In genomic region chr16:81483064-81483969, GRCh38 we compare ENCODE assay signal across 1 cellular context.
TF ChIP-seq lines count a peak whose summit lies in the region.

No MANE protein-coding gene starts in this region.

TF ChIP-seq in K562, 482 proteins besides CTCF, POLR2A, EP300 and RAD21 (continued from another document):
- TF ChIP-seq BCLAF1 (IDR thresholded peaks at IDR 0.05; ENCODE audit: borderline replicate concordance in 1 of 2, control insufficient read depth in 1 of 2, low read depth in 2 of 2, low read length in 1 of 2) (no peak), ZBTB49 (CRISPR knock-in tag; IDR thresholded peaks at IDR 0.05; ENCODE audit: borderline replicate concordance) (no peak), CEBPB (tag; IDR thresholded peaks at IDR 0.05) (peak; percentile 97), ZEB2 (IDR thresholded peaks at IDR 0.05) (no peak), CHAMP1 (IDR thresholded peaks at IDR 0.05) (no peak), COPS2 (conservative IDR thresholded peaks at IDR 0.05) (no peak), GABPB1 (CRISPR knock-in tag; IDR thresholded peaks at IDR 0.05) (0 out of 2 replicates have a peak, but pooled peaks have one; percentile 9), RCOR1 (IDR thresholded peaks at IDR 0.05; ENCODE audit: borderline replicate concordance in 1 of 2, low read depth in 2 of 2, low read length in 2 of 2) (peak; percentile 5 to 71; a peak in 2 of 4 replicates), ZBTB9 (CRISPR knock-in tag; IDR thresholded peaks at IDR 0.05) (no peak), POU5F1 (IDR thresholded peaks at IDR 0.05; ENCODE audit: borderline replicate concordance, low read depth, low read length, partially characterized antibody) (no peak), JUN (IDR thresholded peaks at IDR 0.05; ENCODE audit: borderline replicate concordance, low read depth, low read length) (no peak), JUN (CRISPR knock-in tag; IDR thresholded peaks at IDR 0.05; ENCODE audit: borderline replicate concordance) (peak; percentile 69; the same call in 1 of the 2 replicates), ZBTB11 (CRISPR knock-in tag; IDR thresholded peaks at IDR 0.05) (no peak), MBD1 (CRISPR knock-in tag; IDR thresholded peaks at IDR 0.05) (no peak), MCM2 (IDR thresholded peaks at IDR 0.05; ENCODE audit: low read depth) (no peak), SRSF9 (IDR thresholded peaks at IDR 0.05; ENCODE audit: borderline replicate concordance, low read depth, low read length) (no peak), ZNF232 (CRISPR knock-in tag; IDR thresholded peaks at IDR 0.05) (no peak), USF2 (CRISPR knock-in tag; IDR thresholded peaks at IDR 0.05) (no peak), NR1H2 (CRISPR knock-in tag; IDR thresholded peaks at IDR 0.05) (no peak), CREBBP (IDR thresholded peaks at IDR 0.05; ENCODE audit: low read depth, low read length) (no peak), THAP12 (CRISPR knock-in tag; IDR thresholded peaks at IDR 0.05) (no peak), ATF6 (CRISPR knock-in tag; IDR thresholded peaks at IDR 0.05) (0 out of 2 replicates have a peak, but pooled peaks have one; percentile 55), NFIX (CRISPR knock-in tag; IDR thresholded peaks at IDR 0.05; ENCODE audit: low read depth) (no peak), PHF20 (IDR thresholded peaks at IDR 0.05; ENCODE audit: partially characterized antibody) (no peak), ADNP (tag; IDR thresholded peaks at IDR 0.05) (peak; percentile 95), ELF2 (CRISPR knock-in tag; IDR thresholded peaks at IDR 0.05) (no peak), NFATC3 (IDR thresholded peaks at IDR 0.05) (no peak), YBX1 (IDR thresholded peaks at IDR 0.05) (no peak)
